In genomic region chr1:3545363-3546047, GRCh38 we compare ENCODE assay signal across 18 cellular contexts.
A peak's percentile ranks its signal among the peaks of the same experiment; 100 is the strongest.
DNase-seq lines count a peak whose midpoint lies in the region; ATAC-seq and TF ChIP-seq lines count a peak whose summit lies in the region.
"Had no signal": no experiment of that assay in that cellular context is flagged by ENCODE, and none has a peak within 500 bp of the region (broad histone marks: within the 10 kb centered on the region; RNA-seq: fewer than 3 reads in every experiment).

No MANE protein-coding gene starts in this region.

- H3K27ac Mint-ChIP-seq in central memory CD8-positive, alpha-beta T cell (ENCODE audit: low read depth) = peak overlapping the region; percentile 46
- peak overlapping the region; percentile 71 for H3K27ac Mint-ChIP-seq in osteocyte (ENCODE audit: unreplicated experiment)
- H3K27ac Mint-ChIP-seq: T-cell had no signal

- CTCF ChIA-PET in HEK293 (lab: Yijun Ruan, JAX) = interaction anchor here (1.0 to 1.2 kb wide), 2 partner anchors 61 to 69 kb away, joined by 3 to 5 read pairs; no protein-coding TSS in a partner anchor

- no peak for DNase-seq in central memory CD8-positive, alpha-beta T cell (ENCODE audit: low spot score in 2 of 2)
- DNase-seq in left kidney (ENCODE audit: low read depth, low spot score) = peak; percentile 65
- DNase-seq in osteocyte (ENCODE audit: extremely low spot score, unreplicated experiment) = no peak
- DNase-seq in cerebellar nuclear complex (lab: John Stamatoyannopoulos, UW) = no peak
- no peak for DNase-seq in activated CD8-positive, alpha-beta memory T cell treated with anti-CD3 and anti-CD28 coated beads, Interleukin-2, amount 50 U/mL, for 48 hours
- no peak for DNase-seq in lower leg skin (ENCODE audit: low spot score in 2 of 2)
- DNase-seq: AML-193, DMS79, gastrocnemius medialis, mucosa of descending colon, NCI-H1417, NCI-H526 treated with DMSO at 0.1 percent for 48 hours, occipital lobe, SHP77 treated with DMSO at 0.1 percent for 48 hours, T-cell had no signal

- H3K9me3 ChIP-seq in HEK293 (ENCODE audit: control insufficient read depth, insufficient read depth, low read depth, low read length) = no peaks in the 10 kb centered on the region
- H3K9me3 ChIP-seq: gastrocnemius medialis, mucosa of descending colon had no signal

- no peak for ATAC-seq in central memory CD8-positive, alpha-beta T cell (replicated peaks; ENCODE audit: extremely low read depth, poor library complexity, severe bottlenecking)
- no peak for ATAC-seq in HG03108 (IDR thresholded peaks at IDR 0.05; ENCODE audit: unreplicated experiment)
- ATAC-seq: gastrocnemius medialis, HCT116, mucosa of descending colon, T-cell had no signal

- H3K4me1 Mint-ChIP-seq in central memory CD8-positive, alpha-beta T cell = no peaks in the 10 kb centered on the region
- H3K4me1 Mint-ChIP-seq in osteocyte (ENCODE audit: unreplicated experiment) = peaks cover 71% of the 10 kb centered on the region
- H3K4me1 Mint-ChIP-seq: T-cell had no signal

- no peaks in the 10 kb centered on the region for H3K36me3 ChIP-seq in HEK293 (ENCODE audit: control insufficient read depth in 2 of 2, insufficient read depth in 1 of 2, low read length in 2 of 2)
- H3K36me3 ChIP-seq: gastrocnemius medialis had no signal

- no peak overlapping the region for H3K27ac ChIP-seq in HEK293 (ENCODE audit: extremely low read depth, low read depth, low read length)
- H3K27ac ChIP-seq: gastrocnemius medialis had no signal

- intact Hi-C loops in lower leg skin (cut with DNase I; ENCODE audit: low total_unique reads) = no loop called here

- no peak overlapping the region for H3K4me3 Mint-ChIP-seq in central memory CD8-positive, alpha-beta T cell
- peak overlapping the region; percentile 45 for H3K4me3 Mint-ChIP-seq in osteocyte (ENCODE audit: unreplicated experiment)
- H3K4me3 Mint-ChIP-seq: T-cell had no signal

- no peak for TF ChIP-seq CTCF in HEK293 (tag by site-specific recombination; IDR thresholded peaks at IDR 0.05)
- TF ChIP-seq CTCF in osteocyte (IDR thresholded peaks at IDR 0.05) = no peak
- no peak for TF ChIP-seq CTCF in lower leg skin (IDR thresholded peaks at IDR 0.05)

- peaks cover 3% of the 10 kb centered on the region; the same call in 1 of the 2 replicates for H3K4me1 ChIP-seq in HEK293 (ENCODE audit: control insufficient read depth, insufficient read depth, low read length)

- POLR2A ChIA-PET in HEK293 (lab: Yijun Ruan, JAX) = no interaction called here

- no peak for TF ChIP-seq POLR2A in lower leg skin (IDR thresholded peaks at IDR 0.05)

- H3K4me3 ChIP-seq in HEK293 (ENCODE audit: low read depth, low read length) = no peak overlapping the region
- H3K4me3 ChIP-seq in lower leg skin (ENCODE audit: low read depth, poor library complexity, severe bottlenecking) = no peak overlapping the region
- H3K4me3 ChIP-seq: gastrocnemius medialis, mucosa of descending colon had no signal

- H3K9me3 Mint-ChIP-seq in central memory CD8-positive, alpha-beta T cell = no peaks in the 10 kb centered on the region
- H3K9me3 Mint-ChIP-seq in osteocyte (ENCODE audit: unreplicated experiment) = no peaks in the 10 kb centered on the region
- H3K9me3 Mint-ChIP-seq: T-cell had no signal

- no peaks in the 10 kb centered on the region for H3K36me3 Mint-ChIP-seq in central memory CD8-positive, alpha-beta T cell (ENCODE audit: insufficient read depth)
- no peaks in the 10 kb centered on the region for H3K36me3 Mint-ChIP-seq in osteocyte (ENCODE audit: unreplicated experiment)
- H3K36me3 Mint-ChIP-seq: T-cell had no signal

- 78 to 79% methylated on average over 9 to 21 of the region's 21 CpGs for WGBS in lower leg skin, 2 donors

- H3K27me3 Mint-ChIP-seq in central memory CD8-positive, alpha-beta T cell = no peaks in the 10 kb centered on the region
- H3K27me3 Mint-ChIP-seq in osteocyte (ENCODE audit: unreplicated experiment) = no peaks in the 10 kb centered on the region
- H3K27me3 Mint-ChIP-seq: T-cell had no signal

TF ChIP-seq in HEK293, 187 proteins besides CTCF, POLR2A, EP300 and RAD21:
- TF ChIP-seq SCRT2 (tag by site-specific recombination; IDR thresholded peaks at IDR 0.05) = 0 out of 2 replicates have a peak, but pooled peaks have one; percentile 28
- no peak for TF ChIP-seq ZFP37 (tag by site-specific recombination; IDR thresholded peaks at IDR 0.05)
